8 cellular contexts compared by ENCODE assay signal in the genomic region with DNA sequence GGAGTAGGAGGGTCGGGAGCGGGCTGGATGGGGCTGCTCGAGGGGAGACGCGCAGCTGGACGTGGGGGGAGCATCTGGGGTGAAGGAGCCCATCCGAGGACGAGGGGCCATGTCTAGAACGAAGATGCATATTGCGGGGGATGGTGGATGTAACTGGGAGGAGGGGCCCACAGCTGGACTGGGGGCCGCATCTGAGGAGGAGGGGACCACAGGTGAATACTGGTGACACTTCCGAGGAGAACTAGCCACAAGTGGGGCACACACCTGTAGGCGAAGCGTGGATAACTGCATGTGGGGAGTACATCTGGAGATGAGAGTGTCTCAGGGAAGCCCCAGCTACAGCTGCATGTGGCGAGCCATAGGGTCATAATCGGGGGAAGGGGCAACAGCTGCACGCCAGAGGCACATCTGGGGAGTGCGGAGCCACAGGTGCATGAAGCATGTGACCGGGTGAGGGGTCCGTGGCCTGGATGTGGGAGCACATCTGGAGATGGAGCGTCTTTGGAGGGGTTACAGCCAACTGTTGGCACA. TPM values are rescaled to one million over a fixed set of nuclear protein-coding genes. Genes with fewer than 3 reads are reported as not detected.
DNase-seq lines count a peak whose midpoint lies in the region; ATAC-seq and TF ChIP-seq lines count a peak whose summit lies in the region.

No MANE protein-coding gene starts in this region.

- H3K4me3 ChIP-seq in SJSA1 = peak overlapping the region; percentile 75
- H3K4me3 ChIP-seq in esophagus squamous epithelium = peak overlapping the region; percentile 71 to 93 (median 89)
- peak overlapping the region; percentile 88 for H3K4me3 ChIP-seq in psoas muscle

- peak in 1 of 4 donors; percentile 12 for ATAC-seq in psoas muscle
- no peak for ATAC-seq in HG03565 (IDR thresholded peaks at IDR 0.05; ENCODE audit: unreplicated experiment)

- TF ChIP-seq POLR2A in esophagus squamous epithelium (IDR thresholded peaks at IDR 0.05) = no peak

- no peaks in the 10 kb centered on the region for H3K9me3 ChIP-seq in SJSA1 (replicated peaks)
- no peaks in the 10 kb centered on the region for H3K9me3 ChIP-seq in esophagus squamous epithelium
- H3K9me3 ChIP-seq in psoas muscle = no peaks in the 10 kb centered on the region

- no peaks in the 10 kb centered on the region for H3K27me3 ChIP-seq in SJSA1 (replicated peaks)
- H3K27me3 ChIP-seq in esophagus squamous epithelium = no peaks in the 10 kb centered on the region
- no peaks in the 10 kb centered on the region for H3K27me3 ChIP-seq in psoas muscle (ENCODE audit: insufficient read depth in 3 of 3, low read length in 2 of 3)

- peak; percentile 59 for DNase-seq in NCI-H748 treated with DMSO at 0.1 percent for 48 hours (lab: John Stamatoyannopoulos, UW)
- no peak for DNase-seq in NCI-H748 (lab: John Stamatoyannopoulos, UW; ENCODE audit: unreplicated experiment)
- peak in 1 of 2 experiments; percentile 12 for DNase-seq in SJSA1 (ENCODE audit: low read depth in 1 of 2, low spot score in 2 of 2)
- no peak for DNase-seq in esophagus squamous epithelium (lab: John Stamatoyannopoulos, UW)
- peak in 1 of 2 donors; percentile 52 for DNase-seq in psoas muscle
- DNase-seq in NCI-H526 treated with DMSO at 0.1 percent for 48 hours (lab: John Stamatoyannopoulos, UW) = no peak
- DNase-seq in iPS-NIHi7 (ENCODE audit: extremely low spot score) = no peak

- TF ChIP-seq CTCF in esophagus squamous epithelium (IDR thresholded peaks at IDR 0.05) = no peak
- no peak for TF ChIP-seq CTCF in psoas muscle (IDR thresholded peaks at IDR 0.05)

- H3K27ac ChIP-seq in SJSA1 (no peak overlapping the region), esophagus squamous epithelium (peak overlapping the region; percentile 92 to 99 (median 94)), psoas muscle (peak overlapping the region; percentile 97)

- WGBS in esophagus squamous epithelium, 2 donors = 3% methylated on average over 18 to 19 of the region's 21 CpGs
- WGBS in psoas muscle, 3 donors = 2 to 3% (median 2%) methylated on average over 18 to 21 of the region's 21 CpGs

- H3K4me1 ChIP-seq in SJSA1 (replicated peaks) (peaks cover 10% of the 10 kb centered on the region), esophagus squamous epithelium (peaks cover 3 to 24% (median 6%) of the 10 kb centered on the region in 3 donors), psoas muscle (peaks cover 8% of the 10 kb centered on the region)

- H3K36me3 ChIP-seq in SJSA1 (peaks cover 17% of the 10 kb centered on the region), esophagus squamous epithelium (peaks cover 0 to 41% (median 14%) of the 10 kb centered on the region in 3 donors), psoas muscle (ENCODE audit: insufficient read depth in 1 of 2, low read depth in 1 of 2) (peaks cover 3 to 34% of the 10 kb centered on the region in 2 donors)

- intact Hi-C loops in esophagus squamous epithelium (cut with DNase I) = no loop called here
- intact Hi-C loops in psoas muscle (cut with DNase I) = no loop called here

RNA-seq across cellular contexts. Expression of a gene that starts 0.4 kb away (rescaled TPM):
- total RNA-seq in SJSA1 (2014; rRNA removed; shearing (Covaris generic)) = 2.9 and 4.7 TPM in 2 replicates
- total RNA-seq in esophagus squamous epithelium (1 to 10 TPM; 2.0 to 4.7 (median 2.7) TPM), psoas muscle (1 to 10 TPM; 4.3 to 8.0 (median 5.7) TPM)
- polyA plus RNA-seq in psoas muscle = 10 to 100 TPM in 1 of 3 donors, 1 to 10 TPM in 2; 3.0 to 10.5 (median 4.7) TPM

RNA-seq across cellular contexts. Expression of a gene that starts 0.7 kb away (rescaled TPM):
- 60.6 and 72.9 TPM in 2 replicates for total RNA-seq in SJSA1 (2014; rRNA removed; shearing (Covaris generic))
- total RNA-seq in esophagus squamous epithelium = 10 to 100 TPM; 25.7 to 44.3 (median 31.1) TPM
- total RNA-seq in psoas muscle = 1 to 10 TPM; 2.6 to 4.9 (median 3.1) TPM
- polyA plus RNA-seq in psoas muscle = 1 to 10 TPM; 3.3 to 5.2 (median 3.4) TPM

Comparison
In these comparisons a context has a peak if more than half of its experiments do, and no peak if none do; other contexts are left out.
1. RNA of a gene that starts 0.7 kb away (total RNA-seq): 60.6 to 72.9 TPM in SJSA1 and 25.7 to 44.3 TPM in esophagus squamous epithelium; 2.6 to 4.9 TPM in psoas muscle; every median in the first group is over 4 times any median in the second.
2. Peak in every context shown above with its lines, with median percentiles within 50 percentile points of each other: H3K4me3 ChIP-seq.